Comparison of ENCODE assay signal across 10 cellular contexts in the genomic region with DNA sequence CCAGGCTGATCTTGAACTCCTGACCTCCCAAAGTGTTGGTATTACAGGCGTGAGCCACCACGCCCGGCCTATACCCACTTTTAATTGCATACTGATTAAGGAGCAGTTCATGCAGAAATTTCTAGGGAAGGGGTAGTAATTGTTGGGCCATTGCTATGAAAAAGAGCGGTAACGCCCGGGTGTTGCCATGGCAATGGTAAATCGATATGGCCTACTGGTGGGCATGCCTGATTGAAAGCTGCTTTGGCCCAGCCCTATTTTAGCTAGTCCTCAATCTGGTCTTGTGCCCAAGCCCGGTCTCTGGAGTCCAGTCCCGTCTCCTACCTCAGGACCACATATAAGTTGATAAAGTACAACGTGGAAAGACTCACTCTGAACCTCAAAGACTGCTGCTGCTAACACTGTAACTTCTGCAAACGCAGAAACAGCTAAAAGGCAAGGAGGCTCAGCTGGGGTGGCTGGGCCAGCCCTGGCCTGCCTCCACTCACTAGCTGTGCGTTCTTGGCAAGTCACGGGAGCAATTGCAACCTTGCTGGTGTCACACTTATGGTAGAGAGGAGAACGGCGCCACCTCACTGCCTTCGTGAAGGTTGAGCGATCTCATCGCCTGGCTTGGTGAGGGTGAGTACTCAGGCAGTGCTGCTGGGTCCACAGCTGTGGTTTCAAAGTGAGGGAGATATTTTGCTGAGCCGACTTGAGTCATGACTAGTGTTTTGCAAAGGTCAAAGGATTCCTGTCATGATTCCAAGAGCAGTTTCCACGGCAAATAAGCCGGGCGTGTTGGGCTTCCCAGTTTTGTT. TPM values are rescaled to one million over a fixed set of nuclear protein-coding genes. Genes with fewer than 3 reads are reported as not detected.
A peak's percentile ranks its signal among the peaks of the same experiment; 100 is the strongest.
DNase-seq lines count a peak whose midpoint lies in the region; ATAC-seq and TF ChIP-seq lines count a peak whose summit lies in the region.
"Had no signal": no experiment of that assay in that cellular context is flagged by ENCODE, and none has a peak within 500 bp of the region (broad histone marks: within the 10 kb centered on the region; RNA-seq: fewer than 3 reads in every experiment).

No MANE protein-coding gene starts in this region.

- H3K4me3 ChIP-seq in HEK293 (ENCODE audit: low read depth, low read length) (no peak overlapping the region), RWPE2 (ENCODE audit: severe bottlenecking) (no peak overlapping the region), smooth muscle cell (no peak overlapping the region), MM.1S (ENCODE audit: low read length) (no peak overlapping the region)

- intact Hi-C loops in Right ventricle myocardium superior (cut with DNase I) = no loop called here

- H3K27me3 ChIP-seq in RWPE2 (ENCODE audit: insufficient read depth, poor library complexity, severe bottlenecking) (no peaks in the 10 kb centered on the region), smooth muscle cell (ENCODE audit: low read depth) (no peaks in the 10 kb centered on the region), MM.1S (replicated peaks; ENCODE audit: insufficient read depth, low read length) (peaks cover 96% of the 10 kb centered on the region)

- no peaks in the 10 kb centered on the region for H4K20me1 ChIP-seq in smooth muscle cell (ENCODE audit: low read depth)
- H4K20me1 ChIP-seq in MM.1S (ENCODE audit: insufficient read depth, low read length) = no peaks in the 10 kb centered on the region

- CTCF ChIA-PET in HEK293 (lab: Yijun Ruan, JAX) = interaction anchor here (0.6 kb wide), 2 partner anchors 24 to 363 kb away, joined by 3 read pairs; no protein-coding TSS in a partner anchor

- H3K36me3 ChIP-seq in HEK293 (ENCODE audit: control insufficient read depth in 2 of 2, insufficient read depth in 1 of 2, low read length in 2 of 2) (no peaks in the 10 kb centered on the region), RWPE2 (ENCODE audit: low read depth) (no peaks in the 10 kb centered on the region), smooth muscle cell (ENCODE audit: low read depth) (no peaks in the 10 kb centered on the region), MM.1S (replicated peaks; ENCODE audit: insufficient read depth, low read length) (no peaks in the 10 kb centered on the region)

- peak; percentile 49 for DNase-seq in RWPE2 (ENCODE audit: low spot score)
- DNase-seq in Right ventricle myocardium superior = no peak
- DNase-seq in smooth muscle cell (lab: John Stamatoyannopoulos, UW; ENCODE audit: unreplicated experiment) = no peak
- no peak for DNase-seq in MM.1S
- DNase-seq in NCI-H1930 (lab: John Stamatoyannopoulos, UW) = no peak
- DNase-seq: activated naive CD8-positive, alpha-beta T cell treated with anti-CD3 and anti-CD28 coated beads, Interleukin-2, amount 10 ng/mL, durations not matched to agents 7 days and 5 days; NK-92 treated with Interleukin-12 subunit alpha and Interleukin-12 subunit beta, amount 100 ng/mL, for 24 hours had no signal

- 60% methylated on average over 22 of the region's 22 CpGs for WGBS in smooth muscle cell (ENCODE audit: low lambda C conversion rate)

- no peaks in the 10 kb centered on the region for H3K4me1 ChIP-seq in HEK293 (ENCODE audit: control insufficient read depth, insufficient read depth, low read length)
- no peaks in the 10 kb centered on the region for H3K4me1 ChIP-seq in RWPE2 (ENCODE audit: insufficient read depth, poor library complexity, severe bottlenecking)
- H3K4me1 ChIP-seq in smooth muscle cell (ENCODE audit: low read depth) = no peaks in the 10 kb centered on the region
- no peaks in the 10 kb centered on the region for H3K4me1 ChIP-seq in MM.1S (ENCODE audit: low read length)

- H3K9me3 ChIP-seq in HEK293 (ENCODE audit: control insufficient read depth, insufficient read depth, low read depth, low read length) (no peaks in the 10 kb centered on the region), RWPE2 (ENCODE audit: severe bottlenecking) (no peaks in the 10 kb centered on the region), smooth muscle cell (replicated peaks; ENCODE audit: low read depth) (no peaks in the 10 kb centered on the region), MM.1S (replicated peaks; ENCODE audit: insufficient read depth, low read length) (no peaks in the 10 kb centered on the region)

- TF ChIP-seq CTCF in HEK293 (tag by site-specific recombination; IDR thresholded peaks at IDR 0.05) = 0 out of 2 replicates have a peak, but pooled peaks have one; percentile 9
- peak; percentile 8 for TF ChIP-seq CTCF in RWPE2 (IDR thresholded peaks at IDR 0.05; ENCODE audit: poor library complexity, severe bottlenecking)
- no peak for TF ChIP-seq CTCF in smooth muscle cell (IDR thresholded peaks at IDR 0.05; ENCODE audit: borderline replicate concordance, insufficient read depth, poor library complexity, severe bottlenecking)
- no peak for TF ChIP-seq CTCF in MM.1S (IDR thresholded peaks at IDR 0.05; ENCODE audit: low read length)

- peak; percentile 82 for ATAC-seq in RWPE2 (ENCODE audit: low read depth)
- peak; percentile 65 for ATAC-seq in Right ventricle myocardium superior (ENCODE audit: poor library complexity)
- no peak for ATAC-seq in HG03457 (IDR thresholded peaks at IDR 0.05; ENCODE audit: unreplicated experiment)
- ATAC-seq in GM18909 (IDR thresholded peaks at IDR 0.05; ENCODE audit: poor library complexity, unreplicated experiment) = no peak

- H2AFZ ChIP-seq in smooth muscle cell (ENCODE audit: low read depth) (no peak overlapping the region), MM.1S (ENCODE audit: low read length) (no peak overlapping the region)

- POLR2A ChIA-PET in HEK293 (lab: Yijun Ruan, JAX) = no interaction called here

- H3K9ac ChIP-seq in smooth muscle cell (ENCODE audit: low read depth) (no peak overlapping the region), MM.1S (ENCODE audit: low read length) (no peak overlapping the region)

- H3K4me2 ChIP-seq in smooth muscle cell (peak overlapping the region; percentile 50), MM.1S (ENCODE audit: low read depth, low read length) (no peak overlapping the region)

- no peaks in the 10 kb centered on the region for H3K79me2 ChIP-seq in smooth muscle cell (ENCODE audit: low read depth)
- no peaks in the 10 kb centered on the region for H3K79me2 ChIP-seq in MM.1S (ENCODE audit: low read length)

- H3F3A ChIP-seq in smooth muscle cell (ENCODE audit: low read depth) (no peaks in the 10 kb centered on the region), MM.1S (ENCODE audit: insufficient read depth, low read length) (no peaks in the 10 kb centered on the region)

- no peaks in the 10 kb centered on the region for H3K9me2 ChIP-seq in MM.1S (replicated peaks; ENCODE audit: insufficient read depth, low read length)

- no peak overlapping the region for H3K27ac ChIP-seq in HEK293 (ENCODE audit: extremely low read depth, low read depth, low read length)
- no peak overlapping the region for H3K27ac ChIP-seq in RWPE2 (ENCODE audit: poor library complexity, severe bottlenecking)
- no peak overlapping the region for H3K27ac ChIP-seq in smooth muscle cell (ENCODE audit: low read depth)
- H3K27ac ChIP-seq in MM.1S (ENCODE audit: low read length) = no peak overlapping the region

TF ChIP-seq in HEK293, 187 proteins besides CTCF, POLR2A, EP300 and RAD21:
- TF ChIP-seq KLF1 (tag by site-specific recombination; IDR thresholded peaks at IDR 0.05) = peak; percentile 46; the same call in 1 of the 2 replicates
- TF ChIP-seq PRDM1 (tag by site-specific recombination; IDR thresholded peaks at IDR 0.05) = no peak
- TF ChIP-seq, protein P1, sequence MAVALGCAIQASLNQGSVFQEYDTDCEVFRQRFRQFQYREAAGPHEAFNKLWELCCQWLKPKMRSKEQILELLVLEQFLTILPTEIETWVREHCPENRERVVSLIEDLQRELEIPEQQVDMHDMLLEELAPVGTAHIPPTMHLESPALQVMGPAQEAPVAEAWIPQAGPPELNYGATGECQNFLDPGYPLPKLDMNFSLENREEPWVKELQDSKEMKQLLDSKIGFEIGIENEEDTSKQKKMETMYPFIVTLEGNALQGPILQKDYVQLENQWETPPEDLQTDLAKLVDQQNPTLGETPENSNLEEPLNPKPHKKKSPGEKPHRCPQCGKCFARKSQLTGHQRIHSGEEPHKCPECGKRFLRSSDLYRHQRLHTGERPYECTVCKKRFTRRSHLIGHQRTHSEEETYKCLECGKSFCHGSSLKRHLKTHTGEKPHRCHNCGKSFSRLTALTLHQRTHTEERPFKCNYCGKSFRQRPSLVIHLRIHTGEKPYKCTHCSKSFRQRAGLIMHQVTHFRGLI (tag by site-specific recombination; IDR thresholded peaks at IDR 0.05) = peak; percentile 71; the same call in 1 of the 2 replicates
- no peak for TF ChIP-seq ZNF621 (tag by site-specific recombination; IDR thresholded peaks at IDR 0.05)
TF ChIP-seq in HEK293: peak in this region for 2.

RNA-seq across cellular contexts. Expression of a gene that starts 57.0 kb away (rescaled TPM):
- 60.2 TPM for total RNA-seq in Right ventricle myocardium superior
- 18.6 and 26.0 TPM in 2 replicates for total RNA-seq in smooth muscle cell
- polyA plus RNA-seq in smooth muscle cell = 40.6 and 48.2 TPM in 2 replicates

Comparison
In these comparisons a context has a peak if more than half of its experiments do, and no peak if none do; other contexts are left out.
1. CTCF ChIP-seq: peak in HEK293 (single experiment) and RWPE2 (single experiment); none in smooth muscle cell (single experiment) and MM.1S (single experiment).
2. ATAC-seq: peak in RWPE2 (single experiment) and Right ventricle myocardium superior (single experiment); none in HG03457 (single experiment) and GM18909 (single experiment).